20 cellular contexts compared by ENCODE assay signal in the genomic region with DNA sequence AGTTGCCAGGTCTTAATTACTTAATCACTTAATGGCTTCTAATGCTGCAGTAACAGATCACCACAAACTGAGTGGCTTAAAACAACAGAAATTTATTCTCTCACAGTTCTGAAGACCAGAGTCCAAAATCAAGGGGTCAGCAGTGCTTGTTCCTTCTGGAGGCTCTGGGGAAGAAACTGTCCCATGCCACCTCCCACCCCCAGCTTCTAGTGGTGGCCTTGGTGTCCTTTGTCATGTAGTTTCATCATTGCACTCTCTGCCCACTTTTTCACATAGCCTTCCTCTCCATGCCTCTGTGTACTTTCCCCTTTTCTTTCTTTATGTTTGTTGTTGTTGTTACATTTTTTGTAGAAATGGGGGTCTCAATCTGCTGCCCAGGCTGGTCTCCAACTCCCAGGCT.
"Had no signal": no experiment of that assay in that cellular context is flagged by ENCODE, and none has a peak within 500 bp of the region (broad histone marks: within the 10 kb centered on the region; RNA-seq: fewer than 3 reads in every experiment).

No MANE protein-coding gene starts in this region.

- H3K36me3 Mint-ChIP-seq: memory B cell; stimulated activated memory B cell treated with anti-CD40 and anti-IgM and Interleukin-4, amounts not matched to agents 10 μg/mL and 1 μg/mL and 100 μg/mL, for 72 hours had no signal

- H3K9me3 Mint-ChIP-seq: activated naive CD4-positive, alpha-beta T cell treated with anti-CD3 and anti-CD28 coated beads, Interleukin-2, amount 50 U/mL, for 24 hours; memory B cell; stimulated activated memory B cell treated with anti-CD40 and anti-IgM and Interleukin-4, amounts not matched to agents 10 μg/mL and 1 μg/mL and 100 μg/mL, for 72 hours had no signal

- H2AFZ ChIP-seq: parathyroid adenoma had no signal

- H3K27ac ChIP-seq: adrenal gland, heart left ventricle, parathyroid adenoma, upper lobe of right lung had no signal

- H3K27me3 ChIP-seq: adrenal gland, esophagus muscularis mucosa, gastroesophageal sphincter, heart left ventricle, upper lobe of right lung had no signal

- H3K27me3 Mint-ChIP-seq: activated CD8-positive, alpha-beta memory T cell treated with anti-CD3 and anti-CD28 coated beads, Interleukin-2, amount 10 ng/mL, durations not matched to agents 7 days and 5 days; memory B cell; stimulated activated memory B cell treated with anti-CD40 and anti-IgM and Interleukin-4, amounts not matched to agents 10 μg/mL and 1 μg/mL and 100 μg/mL, for 72 hours had no signal

- H3K9me3 ChIP-seq: adrenal gland, esophagus muscularis mucosa, gastroesophageal sphincter, heart left ventricle, mucosa of descending colon, upper lobe of right lung had no signal

- DNase-seq: activated CD4-positive, alpha-beta T cell treated with anti-CD3 and anti-CD28 coated beads, Interleukin-2, amount 50 U/mL, for 48 hours; activated CD4-positive, CD25-positive, alpha-beta regulatory T cell; activated CD8-positive, alpha-beta memory T cell treated with anti-CD3 and anti-CD28 coated beads, Interleukin-2, amount 10 ng/mL, durations not matched to agents 7 days and 5 days; activated gamma-delta T cell; effector CD4-positive, alpha-beta T cell; heart left ventricle; naive thymus-derived CD4-positive, alpha-beta T cell; stimulated activated CD4-positive, alpha-beta T cell treated with anti-CD3 and anti-CD28 coated beads, Interleukin-4, amount 100 ng/mL, for 24 hours; T-helper 1 cell; T-helper 9 cell; upper lobe of right lung had no signal

- H3K36me3 ChIP-seq: adrenal gland, esophagus muscularis mucosa, gastroesophageal sphincter, heart left ventricle, upper lobe of right lung had no signal

- ATAC-seq: activated CD8-positive, alpha-beta memory T cell treated with anti-CD3 and anti-CD28 coated beads, Interleukin-2, amount 10 ng/mL, durations not matched to agents 7 days and 5 days; gastroesophageal sphincter; heart left ventricle; mucosa of descending colon; naive thymus-derived CD4-positive, alpha-beta T cell; sciatic nerve; stimulated activated memory B cell treated with anti-CD40 and anti-IgM and Interleukin-4, amounts not matched to agents 10 μg/mL and 1 μg/mL and 100 μg/mL, for 72 hours; upper lobe of right lung had no signal

- H3K27ac Mint-ChIP-seq: activated CD8-positive, alpha-beta memory T cell treated with anti-CD3 and anti-CD28 coated beads, Interleukin-2, amount 10 ng/mL, durations not matched to agents 7 days and 5 days; activated naive CD4-positive, alpha-beta T cell treated with anti-CD3 and anti-CD28 coated beads, Interleukin-2, amount 50 U/mL, for 24 hours; memory B cell; stimulated activated memory B cell treated with anti-CD40 and anti-IgM and Interleukin-4, amounts not matched to agents 10 μg/mL and 1 μg/mL and 100 μg/mL, for 72 hours had no signal

- H3K4me3 ChIP-seq: adrenal gland, esophagus muscularis mucosa, gastroesophageal sphincter, heart left ventricle, mucosa of descending colon, upper lobe of right lung had no signal

- H3K4me3 Mint-ChIP-seq: activated CD8-positive, alpha-beta memory T cell treated with anti-CD3 and anti-CD28 coated beads, Interleukin-2, amount 10 ng/mL, durations not matched to agents 7 days and 5 days; activated naive CD4-positive, alpha-beta T cell treated with anti-CD3 and anti-CD28 coated beads, Interleukin-2, amount 50 U/mL, for 24 hours; memory B cell; stimulated activated memory B cell treated with anti-CD40 and anti-IgM and Interleukin-4, amounts not matched to agents 10 μg/mL and 1 μg/mL and 100 μg/mL, for 72 hours had no signal
